Comparison of ENCODE assay signal across 9 cellular contexts in the genomic region with DNA sequence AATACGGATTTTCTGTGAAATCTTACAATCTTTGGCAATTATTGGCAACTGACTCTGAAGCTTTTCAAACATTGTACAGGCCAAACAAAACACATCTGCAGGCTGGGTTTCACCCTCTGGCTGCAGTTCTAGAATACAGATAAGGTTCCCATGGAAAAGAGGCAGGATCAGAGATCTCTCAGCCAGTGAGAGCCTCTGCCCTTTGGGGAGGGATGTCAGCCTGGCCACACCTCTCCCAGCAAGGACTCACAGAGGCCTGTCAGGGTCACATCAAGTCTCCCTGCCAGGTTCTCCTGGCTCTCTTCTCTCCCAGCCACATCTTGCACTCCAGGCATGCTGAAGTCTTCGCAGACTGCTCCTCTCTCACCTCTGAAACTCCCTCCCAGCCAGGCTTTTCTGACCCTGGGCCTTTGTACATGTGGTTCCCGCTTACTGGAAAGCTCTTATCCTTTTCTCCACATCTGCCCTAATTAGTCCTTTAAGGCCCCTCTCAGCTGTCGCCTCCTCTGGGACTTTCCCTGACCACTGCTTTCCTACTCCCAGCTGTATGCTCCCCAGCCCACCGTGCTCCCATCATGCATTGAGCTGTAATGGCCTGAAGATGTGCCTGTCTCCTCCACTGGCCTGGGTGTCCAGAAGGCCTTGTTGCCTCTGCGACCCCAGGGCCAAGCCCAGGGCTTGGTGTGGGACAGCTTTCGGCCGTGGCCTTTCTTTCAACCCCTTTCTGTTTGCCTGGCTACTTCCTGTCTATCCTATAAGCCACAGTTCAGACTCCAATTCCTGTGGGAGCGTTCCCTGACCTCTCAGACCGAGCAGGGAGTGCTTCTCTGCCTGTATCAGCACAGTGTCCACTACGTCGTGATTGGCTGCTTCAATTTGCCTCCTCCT. TPM values are rescaled to one million over a fixed set of nuclear protein-coding genes. Genes with fewer than 3 reads are reported as not detected.
DNase-seq lines count a peak whose midpoint lies in the region; ATAC-seq and TF ChIP-seq lines count a peak whose summit lies in the region.
"Had no signal": no experiment of that assay in that cellular context is flagged by ENCODE, and none has a peak within 500 bp of the region (broad histone marks: within the 10 kb centered on the region; RNA-seq: fewer than 3 reads in every experiment).

No MANE protein-coding gene starts in this region.

- H3K4me3 Mint-ChIP-seq in type B pancreatic cell, result peak overlapping the region; percentile 52

- peak overlapping the region; percentile 3 for H3K4me3 ChIP-seq in choroid plexus epithelial cell (ENCODE audit: low read depth, low read length)
- H3K4me3 ChIP-seq in liver (ENCODE audit: low read depth in 1 of 3, low read length in 3 of 3), result no peak overlapping the region

- no peaks in the 10 kb centered on the region for H3K27me3 Mint-ChIP-seq in type B pancreatic cell

- H3K36me3 Mint-ChIP-seq in type B pancreatic cell, result peaks cover 16% of the 10 kb centered on the region

- no peak overlapping the region for H3K9ac ChIP-seq in liver (ENCODE audit: low read depth in 1 of 2, low read length in 2 of 2)

- peak overlapping the region; percentile 49 to 75 for H3K27ac ChIP-seq in liver (ENCODE audit: low read depth in 1 of 2, low read length in 2 of 2)

- TF ChIP-seq CTCF in choroid plexus epithelial cell (conservative IDR thresholded peaks at IDR 0.05; ENCODE audit: low read depth, low read length), result no peak
- no peak for TF ChIP-seq CTCF in liver (IDR thresholded peaks at IDR 0.05; ENCODE audit: low read depth, low read length, missing input control)
- TF ChIP-seq CTCF in type B pancreatic cell (conservative IDR thresholded peaks at IDR 0.05), result no peak

- 65% methylated on average over 12 of the region's 12 CpGs for WGBS in liver

- DNase-seq in NCI-H2171 (lab: John Stamatoyannopoulos, UW) (peak; percentile 26), choroid plexus epithelial cell (ENCODE audit: low read depth) (peak; percentile 94), type B pancreatic cell (ENCODE audit: extremely low spot score, unreplicated experiment) (no peak), T1000 (lab: John Stamatoyannopoulos, UW) (no peak), amniotic stem cell (lab: John Stamatoyannopoulos, UW) (no peak)

- ATAC-seq in HG03097 (IDR thresholded peaks at IDR 0.05; ENCODE audit: low FRiP score, unreplicated experiment), result no peak
- no peak for ATAC-seq in HG03469 (IDR thresholded peaks at IDR 0.05; ENCODE audit: unreplicated experiment)

- H3K4me1 Mint-ChIP-seq in type B pancreatic cell (ENCODE audit: unreplicated experiment), result peaks cover 75% of the 10 kb centered on the region

- H3K27me3 ChIP-seq in liver (ENCODE audit: control insufficient read depth in 4 of 4, insufficient read depth in 4 of 4, low read length in 3 of 4), result no peaks in the 10 kb centered on the region

- no peak for TF ChIP-seq RAD21 in liver (IDR thresholded peaks at IDR 0.05)

- no peaks in the 10 kb centered on the region for H3K9me3 ChIP-seq in liver (ENCODE audit: control insufficient read depth in 4 of 4, low read length in 3 of 4)

- H3K36me3 ChIP-seq in liver (ENCODE audit: control insufficient read depth in 4 of 4, insufficient read depth in 3 of 4, low read depth in 1 of 4, low read length in 3 of 4), result no peaks in the 10 kb centered on the region

- H3K9me3 Mint-ChIP-seq in type B pancreatic cell, result no peaks in the 10 kb centered on the region

- H3K4me1 ChIP-seq in liver (ENCODE audit: control insufficient read depth in 4 of 4, insufficient read depth in 4 of 4, low read length in 3 of 4), result peaks cover 4 to 50% (median 36%) of the 10 kb centered on the region in 4 donors

- H3K27ac Mint-ChIP-seq in type B pancreatic cell, result peak overlapping the region; percentile 55

TF ChIP-seq in liver, 16 proteins besides CTCF, POLR2A, EP300 and RAD21:
- TF ChIP-seq SP1 (IDR thresholded peaks at IDR 0.05) (peak; percentile 67), FOXA2 (IDR thresholded peaks at IDR 0.05) (no peak), RXRA (IDR thresholded peaks at IDR 0.05) (peak; percentile 63 to 82), NR2F2 (IDR thresholded peaks at IDR 0.05) (peak; percentile 90)
- TF ChIP-seq, protein P1, sequence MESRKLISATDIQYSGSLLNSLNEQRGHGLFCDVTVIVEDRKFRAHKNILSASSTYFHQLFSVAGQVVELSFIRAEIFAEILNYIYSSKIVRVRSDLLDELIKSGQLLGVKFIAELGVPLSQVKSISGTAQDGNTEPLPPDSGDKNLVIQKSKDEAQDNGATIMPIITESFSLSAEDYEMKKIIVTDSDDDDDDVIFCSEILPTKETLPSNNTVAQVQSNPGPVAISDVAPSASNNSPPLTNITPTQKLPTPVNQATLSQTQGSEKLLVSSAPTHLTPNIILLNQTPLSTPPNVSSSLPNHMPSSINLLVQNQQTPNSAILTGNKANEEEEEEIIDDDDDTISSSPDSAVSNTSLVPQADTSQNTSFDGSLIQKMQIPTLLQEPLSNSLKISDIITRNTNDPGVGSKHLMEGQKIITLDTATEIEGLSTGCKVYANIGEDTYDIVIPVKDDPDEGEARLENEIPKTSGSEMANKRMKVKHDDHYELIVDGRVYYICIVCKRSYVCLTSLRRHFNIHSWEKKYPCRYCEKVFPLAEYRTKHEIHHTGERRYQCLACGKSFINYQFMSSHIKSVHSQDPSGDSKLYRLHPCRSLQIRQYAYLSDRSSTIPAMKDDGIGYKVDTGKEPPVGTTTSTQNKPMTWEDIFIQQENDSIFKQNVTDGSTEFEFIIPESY (IDR thresholded peaks at IDR 0.05), result no peak

RNA-seq across cellular contexts. Expression of a gene that starts 4.3 kb away (rescaled TPM):
- total RNA-seq in liver (10 to 100 TPM; 32.9 to 34.0 TPM), type B pancreatic cell (ENCODE audit: low replicate concordance) (139 and 307 TPM in 2 replicates)
- 10 to 100 TPM; 49.5 to 85.8 TPM for polyA plus RNA-seq in liver
- total RNA-seq: T-helper 1 cell treated with Interleukin-12 subunit alpha and Interleukin-12 subunit beta and Interleukin-4 antibody, amounts not matched to agents 30 ng/mL and 1 ng/mL, for 36 hours had no signal

RNA-seq across cellular contexts. Expression of a gene that starts 58.9 kb away (rescaled TPM):
- total RNA-seq in liver, result under 1 TPM in 1 of 2 donors, not detected in 1; 0.79 TPM
- polyA plus RNA-seq in liver, result not detected
- 25.3 and 95.9 TPM in 2 replicates for total RNA-seq in type B pancreatic cell (ENCODE audit: low replicate concordance)
- total RNA-seq: T-helper 1 cell treated with Interleukin-12 subunit alpha and Interleukin-12 subunit beta and Interleukin-4 antibody, amounts not matched to agents 30 ng/mL and 1 ng/mL, for 36 hours had no signal

Comparison
In these comparisons a context has a peak if more than half of its experiments do, and no peak if none do; other contexts are left out.
1. DNase-seq: peak in NCI-H2171 (single experiment) and choroid plexus epithelial cell (single experiment); none in type B pancreatic cell (single experiment), T1000 (single experiment) and amniotic stem cell (single experiment).
2. RNA of a gene that starts 58.9 kb away (total RNA-seq): 25.3 to 95.9 TPM in type B pancreatic cell; 0.79 TPM in liver; every median in the first group is over 10 times any median in the second.